Comparison of ENCODE assay signal across 1 cellular context in the genomic region with DNA sequence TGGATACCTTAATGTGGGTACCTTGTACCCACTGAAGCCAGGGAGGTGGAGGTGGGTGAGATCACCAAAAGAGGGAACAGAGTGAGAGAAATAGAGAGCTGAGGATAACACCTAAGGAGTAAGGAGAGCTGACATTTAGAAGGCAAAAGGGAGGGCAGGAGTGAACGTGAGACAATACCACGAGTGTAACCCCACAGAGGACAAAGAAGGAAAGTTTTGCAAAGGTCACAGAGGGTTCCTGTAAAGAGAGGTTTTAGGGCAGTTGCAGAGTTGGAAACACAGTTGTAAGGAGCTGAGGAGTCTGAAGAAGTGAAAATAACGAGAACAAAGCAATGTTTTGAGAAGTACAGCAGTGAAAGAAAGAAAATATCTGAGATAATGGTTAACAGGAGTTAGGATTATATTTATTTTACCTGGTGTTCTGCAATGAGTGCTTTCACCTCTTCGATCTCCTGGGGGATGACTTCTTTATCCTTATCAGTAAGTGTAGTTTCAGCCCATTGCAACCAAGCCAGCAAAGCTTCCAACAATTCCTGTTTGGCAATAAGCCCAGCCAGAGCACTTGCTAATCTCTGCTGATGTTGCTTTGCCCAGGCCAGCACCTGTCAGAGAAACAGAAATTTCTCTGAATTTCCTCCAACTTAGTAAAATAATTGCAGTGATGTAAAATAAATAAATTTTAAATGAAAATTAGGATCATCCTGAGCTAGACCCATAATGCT.
TF ChIP-seq lines count a peak whose summit lies in the region.

No MANE protein-coding gene starts in this region.

TF ChIP-seq in HEK293, 187 proteins besides CTCF, POLR2A, EP300 and RAD21 (continued from another document):
- no peak for TF ChIP-seq ZBTB49 (tag by site-specific recombination; IDR thresholded peaks at IDR 0.05; ENCODE audit: low read depth)
